ENCODE assay signal across 19 cellular contexts in the genomic region with DNA sequence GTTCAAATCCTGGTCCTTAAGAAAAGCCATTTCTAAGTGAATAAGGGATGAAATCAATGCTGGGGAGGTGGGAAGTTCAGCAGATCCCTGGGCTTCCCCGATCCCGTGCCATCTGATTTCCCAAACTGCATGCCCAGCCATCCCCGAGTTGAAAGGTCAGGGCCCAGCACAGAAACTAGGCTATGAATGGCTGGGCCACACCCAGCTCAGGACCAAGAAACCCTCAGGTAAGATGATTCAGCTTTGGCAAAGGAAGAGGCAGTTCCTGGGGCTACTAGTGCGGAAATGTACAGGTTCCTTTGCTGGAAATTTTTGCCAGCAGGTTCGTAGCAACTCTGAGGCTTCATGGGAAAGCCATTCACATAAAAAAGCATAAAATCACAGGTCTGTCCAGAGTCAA.
DNase-seq lines count a peak whose midpoint lies in the region; ATAC-seq and TF ChIP-seq lines count a peak whose summit lies in the region.
"Had no signal": no experiment of that assay in that cellular context is flagged by ENCODE, and none has a peak within 500 bp of the region (broad histone marks: within the 10 kb centered on the region; RNA-seq: fewer than 3 reads in every experiment).

No MANE protein-coding gene starts in this region.

- no TSS peak for BruUV-seq in PC-9 (replicated peaks; lab: Mats Ljungman, UMichigan)

- intact Hi-C loops in PC-9 (cut with micrococcal nuclease; ENCODE audit: unreplicated experiment): loop anchor here (1.0 to 2.0 kb wide), 2 partner anchors 14 to 55 kb away; no protein-coding TSS in a partner anchor

- H3F3A ChIP-seq in PC-9 (ENCODE audit: insufficient read depth, low read depth): peaks cover 82% of the 10 kb centered on the region

- DNase-seq in activated naive CD4-positive, alpha-beta T cell treated with anti-CD3 and anti-CD28 coated beads, Interleukin-2, amount 10 ng/mL, durations not matched to agents 7 days and 5 days: no peak
- no peak for DNase-seq in activated naive CD4-positive, alpha-beta T cell treated with anti-CD3 and anti-CD28 coated beads, Interleukin-2, amount 50 U/mL, for 72 hours (ENCODE audit: low spot score in 2 of 2)
- peak; percentile 70 to 89 for DNase-seq in PC-9
- no peak for DNase-seq in effector memory CD8-positive, alpha-beta T cell
- DNase-seq in progenitor cell of endocrine pancreas (ENCODE audit: low spot score, unreplicated experiment): no peak
- DNase-seq in retina: no peak
- no peak for DNase-seq in NCI-H345 treated with DMSO at 0.1 percent for 48 hours (lab: John Stamatoyannopoulos, UW; ENCODE audit: unreplicated experiment)
- DNase-seq: activated CD4-positive, alpha-beta T cell treated with anti-CD3 and anti-CD28 coated beads for 48 hours; activated naive CD4-positive, alpha-beta T cell; left ventricle myocardium inferior; MM.1S; NCI-H1436; NCI-H524 treated with DMSO at 0.1 percent for 48 hours; Right ventricle myocardium superior; stimulated activated CD4-positive, alpha-beta T cell treated with anti-CD3 and anti-CD28 coated beads, Interleukin-15, amount 100 ng/mL, for 24 hours had no signal

- H3K9me3 ChIP-seq in PC-9 (ENCODE audit: insufficient read depth, low read depth): no peaks in the 10 kb centered on the region
- H3K9me3 ChIP-seq: ascending aorta, left ventricle myocardium inferior, vagina had no signal

- peak overlapping the region; percentile 81 for H3K27ac ChIP-seq in PC-9
- H3K27ac ChIP-seq: ascending aorta, HL-60, left ventricle myocardium inferior, vagina had no signal

- H2AFZ ChIP-seq in PC-9: no peak overlapping the region

- peaks cover 82% of the 10 kb centered on the region for H3K4me1 Mint-ChIP-seq in activated naive CD4-positive, alpha-beta T cell treated with anti-CD3 and anti-CD28 coated beads, Interleukin-2, amount 10 ng/mL, durations not matched to agents 7 days and 5 days
- peaks cover 53 to 72% of the 10 kb centered on the region in 2 donors for H3K4me1 Mint-ChIP-seq in effector memory CD8-positive, alpha-beta T cell (ENCODE audit: low read depth in 2 of 2)
- peaks cover 48% of the 10 kb centered on the region for H3K4me1 Mint-ChIP-seq in progenitor cell of endocrine pancreas (ENCODE audit: low read depth)

- TF ChIP-seq CTCF in PC-9 (conservative IDR thresholded peaks at IDR 0.05): no peak
- no peak for TF ChIP-seq CTCF in progenitor cell of endocrine pancreas (IDR thresholded peaks at IDR 0.05; ENCODE audit: unreplicated experiment)

- H3K79me2 ChIP-seq in PC-9 (ENCODE audit: low read depth): peaks cover 95% of the 10 kb centered on the region

- H3K4me2 ChIP-seq in PC-9: peak overlapping the region; percentile 62

- peaks cover 38% of the 10 kb centered on the region for H3K36me3 ChIP-seq in PC-9 (ENCODE audit: low read depth)
- H3K36me3 ChIP-seq: ascending aorta, left ventricle myocardium inferior had no signal

- peaks cover 10% of the 10 kb centered on the region for H4K20me1 ChIP-seq in PC-9 (ENCODE audit: insufficient read depth)

- POLR2A ChIA-PET in PC-9 (lab: Charles Lee; ENCODE audit: unreplicated experiment): no interaction called here

- 0 out of 2 replicates have a peak overlapping the region, but pooled peaks have one; percentile 17 for H3K4me3 ChIP-seq in PC-9
- H3K4me3 ChIP-seq: ascending aorta, left ventricle myocardium inferior, vagina had no signal

- H3K4me3 Mint-ChIP-seq in activated naive CD4-positive, alpha-beta T cell treated with anti-CD3 and anti-CD28 coated beads, Interleukin-2, amount 10 ng/mL, durations not matched to agents 7 days and 5 days: no peak overlapping the region
- H3K4me3 Mint-ChIP-seq in effector memory CD8-positive, alpha-beta T cell: peak overlapping the region in 1 of 2 donors; percentile 23
- no peak overlapping the region for H3K4me3 Mint-ChIP-seq in progenitor cell of endocrine pancreas (ENCODE audit: low read depth)

- H3K36me3 Mint-ChIP-seq in activated naive CD4-positive, alpha-beta T cell treated with anti-CD3 and anti-CD28 coated beads, Interleukin-2, amount 10 ng/mL, durations not matched to agents 7 days and 5 days: peaks cover 62% of the 10 kb centered on the region
- H3K36me3 Mint-ChIP-seq in activated naive CD4-positive, alpha-beta T cell treated with anti-CD3 and anti-CD28 coated beads, Interleukin-2, amount 50 U/mL, for 72 hours: peaks cover 12 to 57% of the 10 kb centered on the region in 2 donors
- peaks cover 85% of the 10 kb centered on the region for H3K36me3 Mint-ChIP-seq in effector memory CD8-positive, alpha-beta T cell (ENCODE audit: insufficient read depth)
- H3K36me3 Mint-ChIP-seq in progenitor cell of endocrine pancreas (ENCODE audit: insufficient read depth): peaks cover 13% of the 10 kb centered on the region

- peaks cover 91% of the 10 kb centered on the region for H3K4me1 ChIP-seq in PC-9 (replicated peaks; ENCODE audit: insufficient read depth)

- no peaks in the 10 kb centered on the region for H3K9me3 Mint-ChIP-seq in activated naive CD4-positive, alpha-beta T cell treated with anti-CD3 and anti-CD28 coated beads, Interleukin-2, amount 10 ng/mL, durations not matched to agents 7 days and 5 days
- H3K9me3 Mint-ChIP-seq in activated naive CD4-positive, alpha-beta T cell treated with anti-CD3 and anti-CD28 coated beads, Interleukin-2, amount 50 U/mL, for 72 hours: no peaks in the 10 kb centered on the region
- H3K9me3 Mint-ChIP-seq in effector memory CD8-positive, alpha-beta T cell: no peaks in the 10 kb centered on the region
- no peaks in the 10 kb centered on the region for H3K9me3 Mint-ChIP-seq in progenitor cell of endocrine pancreas (ENCODE audit: low read depth)

- ATAC-seq in activated naive CD4-positive, alpha-beta T cell treated with anti-CD3 and anti-CD28 coated beads, Interleukin-2, amount 50 U/mL, for 72 hours: no peak
- ATAC-seq in effector memory CD8-positive, alpha-beta T cell (replicated peaks): no peak
- no peak for ATAC-seq in GM18498 (IDR thresholded peaks at IDR 0.05; ENCODE audit: unreplicated experiment)

- no peaks in the 10 kb centered on the region for H3K9me2 ChIP-seq in PC-9 (ENCODE audit: insufficient read depth)

- peak overlapping the region; percentile 50 for H3K27ac Mint-ChIP-seq in activated naive CD4-positive, alpha-beta T cell treated with anti-CD3 and anti-CD28 coated beads, Interleukin-2, amount 10 ng/mL, durations not matched to agents 7 days and 5 days
- H3K27ac Mint-ChIP-seq in activated naive CD4-positive, alpha-beta T cell treated with anti-CD3 and anti-CD28 coated beads, Interleukin-2, amount 50 U/mL, for 72 hours: no peak overlapping the region
- peak overlapping the region; percentile 49 to 64 for H3K27ac Mint-ChIP-seq in effector memory CD8-positive, alpha-beta T cell
- H3K27ac Mint-ChIP-seq in progenitor cell of endocrine pancreas: peak overlapping the region; percentile 72

- CTCF ChIA-PET in activated naive CD4-positive, alpha-beta T cell treated with anti-CD3 and anti-CD28 coated beads, Interleukin-2, amount 10 ng/mL, durations not matched to agents 7 days and 5 days (lab: Charles Lee): interaction anchor here (1.5 kb wide), 1 partner anchor 8 kb away, joined by 4 read pairs; no protein-coding TSS in a partner anchor
- CTCF ChIA-PET in PC-9 (lab: Charles Lee): interaction anchor here (0.6 kb wide), 1 partner anchor 89 kb away, joined by 3 read pairs; no protein-coding TSS in a partner anchor

- no peaks in the 10 kb centered on the region for H3K27me3 Mint-ChIP-seq in activated naive CD4-positive, alpha-beta T cell treated with anti-CD3 and anti-CD28 coated beads, Interleukin-2, amount 10 ng/mL, durations not matched to agents 7 days and 5 days
- H3K27me3 Mint-ChIP-seq in effector memory CD8-positive, alpha-beta T cell: no peaks in the 10 kb centered on the region
- H3K27me3 Mint-ChIP-seq in progenitor cell of endocrine pancreas: no peaks in the 10 kb centered on the region

- no peaks in the 10 kb centered on the region for H3K27me3 ChIP-seq in PC-9 (ENCODE audit: insufficient read depth, low read depth)
- H3K27me3 ChIP-seq: ascending aorta, vagina had no signal

Comparison
In these comparisons a context has a peak if more than half of its experiments do, and no peak if none do; other contexts are left out.
1. H3K27ac Mint-ChIP-seq: peak in activated naive CD4-positive, alpha-beta T cell treated with anti-CD3 and anti-CD28 coated beads, Interleukin-2, amount 10 ng/mL, durations not matched to agents 7 days and 5 days (single experiment), effector memory CD8-positive, alpha-beta T cell (2 of 2) and progenitor cell of endocrine pancreas (single experiment); none in activated naive CD4-positive, alpha-beta T cell treated with anti-CD3 and anti-CD28 coated beads, Interleukin-2, amount 50 U/mL, for 72 hours (0 of 2).
2. DNase-seq: peak in PC-9 (2 of 2); none in activated naive CD4-positive, alpha-beta T cell treated with anti-CD3 and anti-CD28 coated beads, Interleukin-2, amount 10 ng/mL, durations not matched to agents 7 days and 5 days (single experiment), activated naive CD4-positive, alpha-beta T cell treated with anti-CD3 and anti-CD28 coated beads, Interleukin-2, amount 50 U/mL, for 72 hours (0 of 2), effector memory CD8-positive, alpha-beta T cell (0 of 3), progenitor cell of endocrine pancreas (single experiment), retina (single experiment) and NCI-H345 treated with DMSO at 0.1 percent for 48 hours (single experiment).